Comparison of ENCODE assay signal across 1 cellular context in genomic region chr3:74591946-74592345, GRCh38.
TF ChIP-seq lines count a peak whose summit lies in the region.

No MANE protein-coding gene starts in this region.

TF ChIP-seq in SK-N-SH treated with all-trans-retinoic acid at 6 μM for 48 hours, 23 proteins besides CTCF, POLR2A, EP300 and RAD21 (continued from another document):
- no peak for TF ChIP-seq PATZ1 (CRISPR knock-in tag; IDR thresholded peaks at IDR 0.05; ENCODE audit: borderline replicate concordance)
- no peak for TF ChIP-seq ESRRG (CRISPR knock-in tag; IDR thresholded peaks at IDR 0.05)
TF ChIP-seq in SK-N-SH treated with all-trans-retinoic acid at 6 μM for 48 hours: peak in this region for 0.
